ENCODE assay signal across 1 cellular context in the genomic region with DNA sequence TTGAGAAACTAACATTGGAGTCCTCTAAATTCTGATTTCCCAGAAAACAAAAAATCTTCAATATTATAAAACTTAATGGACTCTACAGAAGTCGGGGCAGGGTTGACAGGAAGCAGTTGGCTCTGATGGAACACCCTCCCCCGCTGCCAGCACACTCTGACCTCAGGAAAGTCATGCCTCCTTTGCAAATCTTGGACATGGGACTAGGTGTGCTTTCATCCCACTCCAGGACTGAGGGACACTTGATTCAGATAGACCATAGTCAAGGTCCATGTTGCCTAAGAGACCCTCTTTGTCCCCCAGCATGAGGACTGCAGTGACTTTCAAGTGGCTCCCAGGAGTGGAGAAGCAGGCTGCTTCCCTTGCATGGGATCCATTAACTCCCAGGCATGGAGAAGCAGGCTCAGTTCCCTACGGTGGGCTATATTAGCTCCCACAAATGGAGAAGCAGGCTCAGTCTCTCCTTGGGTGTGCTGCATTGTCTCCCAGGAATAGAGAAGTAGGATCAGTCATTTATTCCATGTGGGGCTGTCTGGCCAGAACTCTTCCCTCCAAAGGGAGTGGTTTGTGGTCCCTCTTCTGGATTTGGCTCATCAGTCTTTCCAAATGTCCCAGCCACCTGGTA.
TF ChIP-seq lines count a peak whose summit lies in the region.

No MANE protein-coding gene starts in this region.

TF ChIP-seq in A549, 52 proteins besides CTCF, POLR2A, EP300 and RAD21 (continued from another document):
- TF ChIP-seq, protein P1, sequence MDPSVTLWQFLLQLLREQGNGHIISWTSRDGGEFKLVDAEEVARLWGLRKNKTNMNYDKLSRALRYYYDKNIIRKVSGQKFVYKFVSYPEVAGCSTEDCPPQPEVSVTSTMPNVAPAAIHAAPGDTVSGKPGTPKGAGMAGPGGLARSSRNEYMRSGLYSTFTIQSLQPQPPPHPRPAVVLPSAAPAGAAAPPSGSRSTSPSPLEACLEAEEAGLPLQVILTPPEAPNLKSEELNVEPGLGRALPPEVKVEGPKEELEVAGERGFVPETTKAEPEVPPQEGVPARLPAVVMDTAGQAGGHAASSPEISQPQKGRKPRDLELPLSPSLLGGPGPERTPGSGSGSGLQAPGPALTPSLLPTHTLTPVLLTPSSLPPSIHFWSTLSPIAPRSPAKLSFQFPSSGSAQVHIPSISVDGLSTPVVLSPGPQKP (IDR thresholded peaks at IDR 0.05; ENCODE audit: low read depth, low read length): no peak
- no peak for TF ChIP-seq HOXA7 (CRISPR knock-in tag; IDR thresholded peaks at IDR 0.05)
- no peak for TF ChIP-seq ZNF302 (CRISPR knock-in tag; IDR thresholded peaks at IDR 0.05)
- TF ChIP-seq HOXB13 (CRISPR knock-in tag; IDR thresholded peaks at IDR 0.05; ENCODE audit: low read depth): no peak
- no peak for TF ChIP-seq HEYL (CRISPR knock-in tag; IDR thresholded peaks at IDR 0.05)
- TF ChIP-seq EHMT2 (IDR thresholded peaks at IDR 0.05; ENCODE audit: low read depth): no peak
- TF ChIP-seq CHD2 (IDR thresholded peaks at IDR 0.05; ENCODE audit: low read length, partially characterized antibody): no peak
- no peak for TF ChIP-seq ESRRA (IDR thresholded peaks at IDR 0.05; ENCODE audit: borderline replicate concordance, low read length)
- TF ChIP-seq, protein P2, sequence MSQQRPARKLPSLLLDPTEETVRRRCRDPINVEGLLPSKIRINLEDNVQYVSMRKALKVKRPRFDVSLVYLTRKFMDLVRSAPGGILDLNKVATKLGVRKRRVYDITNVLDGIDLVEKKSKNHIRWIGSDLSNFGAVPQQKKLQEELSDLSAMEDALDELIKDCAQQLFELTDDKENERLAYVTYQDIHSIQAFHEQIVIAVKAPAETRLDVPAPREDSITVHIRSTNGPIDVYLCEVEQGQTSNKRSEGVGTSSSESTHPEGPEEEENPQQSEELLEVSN (IDR thresholded peaks at IDR 0.05; ENCODE audit: borderline replicate concordance, low read depth): no peak
- TF ChIP-seq, protein P3, sequence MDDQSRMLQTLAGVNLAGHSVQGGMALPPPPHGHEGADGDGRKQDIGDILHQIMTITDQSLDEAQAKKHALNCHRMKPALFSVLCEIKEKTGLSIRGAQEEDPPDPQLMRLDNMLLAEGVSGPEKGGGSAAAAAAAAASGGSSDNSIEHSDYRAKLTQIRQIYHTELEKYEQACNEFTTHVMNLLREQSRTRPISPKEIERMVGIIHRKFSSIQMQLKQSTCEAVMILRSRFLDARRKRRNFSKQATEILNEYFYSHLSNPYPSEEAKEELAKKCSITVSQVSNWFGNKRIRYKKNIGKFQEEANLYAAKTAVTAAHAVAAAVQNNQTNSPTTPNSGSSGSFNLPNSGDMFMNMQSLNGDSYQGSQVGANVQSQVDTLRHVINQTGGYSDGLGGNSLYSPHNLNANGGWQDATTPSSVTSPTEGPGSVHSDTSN (IDR thresholded peaks at IDR 0.05): no peak
- TF ChIP-seq ZFP36 (IDR thresholded peaks at IDR 0.05; ENCODE audit: borderline replicate concordance, partially characterized antibody): no peak
